Comparison of ENCODE assay signal across 16 cellular contexts in the genomic region with DNA sequence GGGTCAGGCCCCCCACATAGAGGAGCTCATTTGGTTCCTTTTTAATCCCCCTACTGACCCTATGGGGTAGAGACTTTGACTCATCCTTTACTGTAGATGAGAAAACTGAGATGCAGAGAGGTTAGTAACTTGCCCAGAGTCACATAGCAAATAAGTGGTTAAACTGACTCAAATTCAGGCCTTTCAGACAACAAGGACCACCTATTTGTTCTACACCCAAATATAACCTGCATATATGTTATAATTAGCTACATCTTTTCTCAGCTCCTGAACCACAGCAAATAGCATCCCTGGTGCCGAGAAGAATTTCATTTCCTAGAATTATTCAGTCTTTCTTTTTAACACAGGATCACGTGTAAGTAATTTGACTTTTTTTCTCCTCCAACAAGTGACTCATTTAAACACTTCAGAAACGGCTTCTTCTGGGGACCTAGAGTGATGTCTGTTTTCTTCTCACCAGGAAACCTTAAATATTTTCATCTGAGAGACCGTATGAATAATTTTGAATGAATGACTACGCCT. TPM values are rescaled to one million over a fixed set of nuclear protein-coding genes. Genes with fewer than 3 reads are reported as not detected.
DNase-seq lines count a peak whose midpoint lies in the region; ATAC-seq, FAIRE-seq and TF ChIP-seq lines count a peak whose summit lies in the region.
"Had no signal": no experiment of that assay in that cellular context is flagged by ENCODE, and none has a peak within 500 bp of the region (broad histone marks: within the 10 kb centered on the region; RNA-seq: fewer than 3 reads in every experiment).

No MANE protein-coding gene starts in this region.

- ATAC-seq in HG02884 (IDR thresholded peaks at IDR 0.05; ENCODE audit: unreplicated experiment) (peak; percentile 37), GM21723 (IDR thresholded peaks at IDR 0.05; ENCODE audit: unreplicated experiment) (no peak), HepG2 (no peak)
- no peak for ATAC-seq in stimulated activated memory B cell treated with anti-CD40 and anti-IgM and Interleukin-4, amounts not matched to agents 10 μg/mL and 1 μg/mL and 100 μg/mL, for 72 hours
- ATAC-seq: left lung had no signal

- TF ChIP-seq POLR2A in HepG2 (IDR thresholded peaks at IDR 0.05; ENCODE audit: insufficient read depth in 1 of 2, low read depth in 2 of 2, low read length in 2 of 2): no peak

- H3K4me3 Mint-ChIP-seq in activated T-cell treated with anti-CD3 and anti-CD28 coated beads, Interleukin-2, amount 50 U/mL, for 24 hours: no peak overlapping the region
- H3K4me3 Mint-ChIP-seq in stimulated activated memory B cell treated with anti-CD40 and anti-IgM and Interleukin-4, amounts not matched to agents 10 μg/mL and 1 μg/mL and 100 μg/mL, for 72 hours: peak overlapping the region; percentile 23
- H3K4me3 Mint-ChIP-seq: activated naive CD4-positive, alpha-beta T cell treated with anti-CD3 and anti-CD28 coated beads, Interleukin-2, amount 50 U/mL, for 24 hours; H9; neural progenitor cell had no signal

- no peak overlapping the region for H3K27ac ChIP-seq in HepG2 (ENCODE audit: extremely low read length, insufficient read depth, low read length)
- H3K27ac ChIP-seq: neural progenitor cell had no signal

- H3K36me3 ChIP-seq in adipocyte (ENCODE audit: control insufficient read depth, insufficient read depth, low read length, severe bottlenecking): peaks cover 15% of the 10 kb centered on the region
- H3K36me3 ChIP-seq in HepG2 (replicated peaks in 1 of 2; ENCODE audit: control insufficient read depth in 1 of 2, insufficient read depth in 2 of 2, low read length in 2 of 2): no peaks in the 10 kb centered on the region
- H3K36me3 ChIP-seq: left lung, neural progenitor cell had no signal

- peaks cover 15% of the 10 kb centered on the region for H3K9me3 Mint-ChIP-seq in activated T-cell treated with anti-CD3 and anti-CD28 coated beads, Interleukin-2, amount 50 U/mL, for 24 hours
- H3K9me3 Mint-ChIP-seq in stimulated activated memory B cell treated with anti-CD40 and anti-IgM and Interleukin-4, amounts not matched to agents 10 μg/mL and 1 μg/mL and 100 μg/mL, for 72 hours: peaks cover 7% of the 10 kb centered on the region
- H3K9me3 Mint-ChIP-seq: activated naive CD4-positive, alpha-beta T cell treated with anti-CD3 and anti-CD28 coated beads, Interleukin-2, amount 50 U/mL, for 24 hours; H9 had no signal

- H3K4me1 ChIP-seq in adipocyte (ENCODE audit: control insufficient read depth, insufficient read depth, low read length): peaks cover 34% of the 10 kb centered on the region
- H3K4me1 ChIP-seq in HepG2 (ENCODE audit: insufficient read depth, low read length): peaks cover 12% of the 10 kb centered on the region; the same call in 1 of the 2 replicates

- DNase-seq in activated T-cell treated with anti-CD3 and anti-CD28 coated beads, Interleukin-2, amount 50 U/mL, for 24 hours: no peak
- DNase-seq in activated T-cell treated with anti-CD3 and anti-CD28 coated beads, Interleukin-2, amount 50 U/mL, for 1 hour: no peak
- DNase-seq in adipocyte (ENCODE audit: low read depth) (peak; percentile 49), HepG2 (ENCODE audit: low spot score) (no peak), pons (ENCODE audit: low spot score) (no peak)
- DNase-seq: activated CD4-positive, alpha-beta T cell treated with anti-CD3 and anti-CD28 coated beads for 1 hour; H9; left lung; NCI-H1092; NCI-H510A treated with DMSO at 0.1 percent for 48 hours; stimulated activated CD4-positive, alpha-beta T cell treated with anti-CD3 and anti-CD28 coated beads, Interleukin-2, amount 100 ng/mL, for 24 hours had no signal

- no peak overlapping the region for H3K4me3 ChIP-seq in adipocyte (ENCODE audit: low read length)
- no peak overlapping the region for H3K4me3 ChIP-seq in HepG2 (replicated peaks in 1 of 3; ENCODE audit: insufficient read depth in 1 of 3, low read depth in 2 of 3, low read length in 3 of 3)
- H3K4me3 ChIP-seq: left lung, neural progenitor cell had no signal

- H3K36me3 Mint-ChIP-seq in activated T-cell treated with anti-CD3 and anti-CD28 coated beads, Interleukin-2, amount 50 U/mL, for 24 hours (ENCODE audit: low read depth): no peaks in the 10 kb centered on the region
- peaks cover 62% of the 10 kb centered on the region for H3K36me3 Mint-ChIP-seq in stimulated activated memory B cell treated with anti-CD40 and anti-IgM and Interleukin-4, amounts not matched to agents 10 μg/mL and 1 μg/mL and 100 μg/mL, for 72 hours
- H3K36me3 Mint-ChIP-seq: neural progenitor cell had no signal

- peaks cover 11% of the 10 kb centered on the region for H3K9me3 ChIP-seq in adipocyte (ENCODE audit: control insufficient read depth, low read length)
- H3K9me3 ChIP-seq in HepG2 (ENCODE audit: low read length): no peaks in the 10 kb centered on the region
- H3K9me3 ChIP-seq: left lung had no signal

- WGBS in HepG2 (ENCODE audit: low lambda C conversion rate): 25% methylated on average over 5 of the region's 5 CpGs

- FAIRE-seq in HepG2 (lab: Jason Lieb, UNC): no peak

- H3K27me3 ChIP-seq in adipocyte (replicated peaks; ENCODE audit: control insufficient read depth, insufficient read depth, low read length) (no peaks in the 10 kb centered on the region), HepG2 (ENCODE audit: control insufficient read depth in 1 of 2, insufficient read depth in 2 of 2, low read length in 2 of 2) (peaks cover 3 to 32% of the 10 kb centered on the region in 2 experiments)
- H3K27me3 ChIP-seq: left lung, neural progenitor cell had no signal

- H4K20me1 ChIP-seq in HepG2 (ENCODE audit: insufficient read depth, low read length): no peaks in the 10 kb centered on the region

- BruUV-seq in HepG2 (replicated peaks; lab: Mats Ljungman, UMichigan): no TSS peak

- no peak overlapping the region for H3K4me2 ChIP-seq in HepG2 (ENCODE audit: low read depth, low read length)
- H3K4me2 ChIP-seq: neural progenitor cell had no signal

- H2AFZ ChIP-seq in HepG2 (ENCODE audit: low read length): no peak overlapping the region
- H2AFZ ChIP-seq: neural progenitor cell had no signal

- H3K9ac ChIP-seq in adipocyte (ENCODE audit: low read length) (no peak overlapping the region), HepG2 (ENCODE audit: insufficient read depth, low read depth, low read length) (no peak overlapping the region)
- H3K9ac ChIP-seq: neural progenitor cell had no signal

- TF ChIP-seq CTCF in HepG2 (CRISPR knock-in tag; IDR thresholded peaks at IDR 0.05): no peak

- CTCF ChIA-PET in HepG2 (lab: Yijun Ruan, JAX; ENCODE audit: low intra/inter-chr PET ratio, low total read pairs): no interaction called here

- H3K27me3 Mint-ChIP-seq in activated T-cell treated with anti-CD3 and anti-CD28 coated beads, Interleukin-2, amount 50 U/mL, for 24 hours: peaks cover 13% of the 10 kb centered on the region
- no peaks in the 10 kb centered on the region for H3K27me3 Mint-ChIP-seq in stimulated activated memory B cell treated with anti-CD40 and anti-IgM and Interleukin-4, amounts not matched to agents 10 μg/mL and 1 μg/mL and 100 μg/mL, for 72 hours
- H3K27me3 Mint-ChIP-seq: activated naive CD4-positive, alpha-beta T cell treated with anti-CD3 and anti-CD28 coated beads, Interleukin-2, amount 50 U/mL, for 24 hours had no signal

- no peak for TF ChIP-seq RAD21 in HepG2 (CRISPR knock-in tag; IDR thresholded peaks at IDR 0.05)

- H3K27ac Mint-ChIP-seq in activated T-cell treated with anti-CD3 and anti-CD28 coated beads, Interleukin-2, amount 50 U/mL, for 24 hours: peak overlapping the region; percentile 70
- H3K27ac Mint-ChIP-seq in stimulated activated memory B cell treated with anti-CD40 and anti-IgM and Interleukin-4, amounts not matched to agents 10 μg/mL and 1 μg/mL and 100 μg/mL, for 72 hours: peak overlapping the region; percentile 84
- H3K27ac Mint-ChIP-seq: activated naive CD4-positive, alpha-beta T cell treated with anti-CD3 and anti-CD28 coated beads, Interleukin-2, amount 50 U/mL, for 24 hours; H9; neural progenitor cell had no signal

- intact Hi-C loops in HepG2 (cut with micrococcal nuclease; ENCODE audit: unreplicated experiment): no loop called here

- peaks cover 25% of the 10 kb centered on the region for H3K4me1 Mint-ChIP-seq in activated T-cell treated with anti-CD3 and anti-CD28 coated beads, Interleukin-2, amount 50 U/mL, for 24 hours (ENCODE audit: low read depth)
- H3K4me1 Mint-ChIP-seq in stimulated activated memory B cell treated with anti-CD40 and anti-IgM and Interleukin-4, amounts not matched to agents 10 μg/mL and 1 μg/mL and 100 μg/mL, for 72 hours: peaks cover 71% of the 10 kb centered on the region

- no peak for TF ChIP-seq EP300 in HepG2 (IDR thresholded peaks at IDR 0.05; ENCODE audit: low read depth in 2 of 2, low read length in 2 of 2)
- TF ChIP-seq EP300 in HepG2 (CRISPR knock-in tag; IDR thresholded peaks at IDR 0.05; ENCODE audit: borderline replicate concordance): no peak

- no peaks in the 10 kb centered on the region for H3K79me2 ChIP-seq in HepG2 (ENCODE audit: insufficient read depth, low read length)

- in situ Hi-C loops in HepG2 (cut with HindIII; ENCODE audit: extremely low pct_ligation_motif_present, low pct_unique_long_range_greater_than_20kb): no loop called here

- POLR2A ChIA-PET in HepG2 (lab: Yijun Ruan, JAX): no interaction called here

TF ChIP-seq in HepG2, 621 proteins besides CTCF, POLR2A, EP300 and RAD21 (continues in another document):
- TF ChIP-seq ZNF644 (CRISPR knock-in tag; IDR thresholded peaks at IDR 0.05; ENCODE audit: low read depth): no peak

RNA-seq across cellular contexts. Expression of a gene that starts 57.4 kb away (rescaled TPM):
- total RNA-seq in HepG2 (2016; rRNA removed; fragmentation: Illumina TruSeq; extraction: Trizol): not detected in 2 replicates
- not detected in 2 replicates for total RNA-seq in HepG2 (2016; cell fraction: cytosol; rRNA removed; fragmentation: Illumina TruSeq; extraction: Trizol; ENCODE audit: low read depth)
- total RNA-seq in HepG2 (2016; cell fraction: insoluble cytoplasmic fraction; rRNA removed; fragmentation: Illumina TruSeq; extraction: Trizol): not detected in 2 replicates
- not detected in 2 replicates for total RNA-seq in HepG2 (2016; cell fraction: membrane; rRNA removed; fragmentation: Illumina TruSeq; extraction: Trizol)
- total RNA-seq in HepG2 (2016; cell fraction: nucleus; rRNA removed; fragmentation: Illumina TruSeq; extraction: Trizol): not detected in 2 replicates
- polyA plus RNA-seq in HepG2 (2011; rRNA removed): not detected in 2 replicates
- 0.08 TPM in 1 of 2 replicates, not detected in the other for polyA plus RNA-seq in HepG2 (2011; cell fraction: cytosol; rRNA removed)
- polyA plus RNA-seq in HepG2 (2011; cell fraction: nucleus; rRNA removed): 0.09 TPM in 1 of 2 replicates, not detected in the other
- 0.04 TPM in 1 of 2 replicates, not detected in the other for polyA plus RNA-seq in HepG2 (2012)
- polyA plus RNA-seq in HepG2 (2016; cell fraction: cytosol; fragmentation: Illumina TruSeq; extraction: Trizol; ENCODE audit: low read depth): not detected in 2 replicates
- polyA plus RNA-seq in HepG2 (2016; cell fraction: insoluble cytoplasmic fraction; fragmentation: Illumina TruSeq; extraction: Trizol; ENCODE audit: low read depth): not detected in 2 replicates
- not detected in 2 replicates for polyA plus RNA-seq in HepG2 (2016; cell fraction: membrane; fragmentation: Illumina TruSeq; extraction: Trizol; ENCODE audit: low read depth)
- not detected in 2 replicates for polyA plus RNA-seq in HepG2 (2016; cell fraction: nucleus; fragmentation: Illumina TruSeq; extraction: Trizol; ENCODE audit: insufficient read depth, low read depth)
- 47.9 TPM in 1 of 2 replicates, not detected in the other for polyA minus RNA-seq in HepG2 (2011; rRNA and poly(A)+ RNA removed; ENCODE audit: low replicate concordance)
- 0.26 TPM in 1 of 2 replicates, not detected in the other for polyA minus RNA-seq in HepG2 (2011; cell fraction: cytosol; rRNA and poly(A)+ RNA removed)
- polyA minus RNA-seq in HepG2 (2011; cell fraction: nucleus; rRNA and poly(A)+ RNA removed): 0.12 and 0.52 TPM in 2 replicates
